12 cellular contexts compared by ENCODE assay signal in genomic region chr11:10777393-10777793, GRCh38. TPM values are rescaled to one million over a fixed set of nuclear protein-coding genes. Genes with fewer than 3 reads are reported as not detected.
DNase-seq lines count a peak whose midpoint lies in the region; ATAC-seq and TF ChIP-seq lines count a peak whose summit lies in the region.
"Had no signal": no experiment of that assay in that cellular context is flagged by ENCODE, and none has a peak within 500 bp of the region (broad histone marks: within the 10 kb centered on the region; RNA-seq: fewer than 3 reads in every experiment).

No MANE protein-coding gene starts in this region.

- no peak overlapping the region for H3K9ac ChIP-seq in muscle layer of colon (ENCODE audit: low read length)

- H3K27me3 ChIP-seq in heart left ventricle (no peaks in the 10 kb centered on the region), muscle layer of colon (ENCODE audit: control insufficient read depth in 1 of 2, insufficient read depth in 2 of 2, low read length in 2 of 2) (no peaks in the 10 kb centered on the region), suprapubic skin (no peaks in the 10 kb centered on the region)

- no peak for DNase-seq in heart left ventricle
- no peak for DNase-seq in left ventricle myocardium superior
- no peak for DNase-seq in activated naive CD8-positive, alpha-beta T cell treated with anti-CD3 and anti-CD28 coated beads for 36 hours
- no peak for DNase-seq in suprapubic skin (ENCODE audit: low spot score in 2 of 2)
- no peak for DNase-seq in dermis blood vessel endothelial cell
- no peak for DNase-seq in mesothelial cell of epicardium (ENCODE audit: low spot score in 2 of 2, unreplicated experiment in 2 of 2)
- no peak for DNase-seq in AG20443 (ENCODE audit: low spot score)
- DNase-seq: ACHN; activated CD4-positive, alpha-beta T cell treated with anti-CD3 and anti-CD28 coated beads, Interleukin-2, amount 50 U/mL, for 48 hours; NCI-H526 had no signal

- H3K27ac Mint-ChIP-seq in activated naive CD8-positive, alpha-beta T cell treated with anti-CD3 and anti-CD28 coated beads for 36 hours = peak overlapping the region; percentile 26
- H3K27ac Mint-ChIP-seq in mesothelial cell of epicardium = no peak overlapping the region

- TF ChIP-seq CTCF in heart left ventricle (IDR thresholded peaks at IDR 0.05) (no peak), suprapubic skin (IDR thresholded peaks at IDR 0.05) (no peak), mesothelial cell of epicardium (IDR thresholded peaks at IDR 0.05; ENCODE audit: unreplicated experiment) (no peak)

- ATAC-seq in heart left ventricle = no peak
- ATAC-seq in left ventricle myocardium superior = no peak

- H3K4me3 ChIP-seq in heart left ventricle (no peak overlapping the region), muscle layer of colon (ENCODE audit: low read depth in 1 of 2, low read length in 2 of 2) (no peak overlapping the region), suprapubic skin (no peak overlapping the region)
- H3K4me3 ChIP-seq: SK-N-MC had no signal

- intact Hi-C loops in heart left ventricle (cut with DNase I) (no loop called here), left ventricle myocardium superior (cut with micrococcal nuclease) (no loop called here)

- WGBS in heart left ventricle, 4 donors = 75 to 83% (median 79%) methylated on average over 3 of the region's 3 CpGs
- WGBS in suprapubic skin = 68% methylated on average over 3 of the region's 3 CpGs

- H3K27ac ChIP-seq in heart left ventricle (peak overlapping the region in 11 of 12 donors; percentile 56 to 87 (median 72)), muscle layer of colon (ENCODE audit: low read depth, low read length) (peak overlapping the region; percentile 1), suprapubic skin (peak overlapping the region; percentile 71)
- H3K27ac ChIP-seq: SK-N-MC had no signal

- no peak for TF ChIP-seq EP300 in suprapubic skin (IDR thresholded peaks at IDR 0.05)

- no peak overlapping the region for H3K4me3 Mint-ChIP-seq in activated naive CD8-positive, alpha-beta T cell treated with anti-CD3 and anti-CD28 coated beads for 36 hours
- H3K4me3 Mint-ChIP-seq in mesothelial cell of epicardium = no peak overlapping the region

- no peaks in the 10 kb centered on the region for H3K4me1 Mint-ChIP-seq in activated naive CD8-positive, alpha-beta T cell treated with anti-CD3 and anti-CD28 coated beads for 36 hours
- no peaks in the 10 kb centered on the region for H3K4me1 Mint-ChIP-seq in mesothelial cell of epicardium

- H3K36me3 Mint-ChIP-seq in activated naive CD8-positive, alpha-beta T cell treated with anti-CD3 and anti-CD28 coated beads for 36 hours = peaks cover 20% of the 10 kb centered on the region
- H3K36me3 Mint-ChIP-seq in mesothelial cell of epicardium = peaks cover 36% of the 10 kb centered on the region

- H3K36me3 ChIP-seq in heart left ventricle = peaks cover 3 to 52% (median 22%) of the 10 kb centered on the region in 9 donors
- H3K36me3 ChIP-seq in muscle layer of colon (ENCODE audit: insufficient read depth, low read length) = peaks cover 48% of the 10 kb centered on the region
- H3K36me3 ChIP-seq in suprapubic skin = peaks cover 72% of the 10 kb centered on the region

- H3K4me1 ChIP-seq in heart left ventricle (peaks cover 5 to 28% (median 17%) of the 10 kb centered on the region in 12 donors), muscle layer of colon (ENCODE audit: insufficient read depth, low read length) (no peaks in the 10 kb centered on the region), suprapubic skin (peaks cover 12% of the 10 kb centered on the region)

- no peaks in the 10 kb centered on the region for H3K9me3 Mint-ChIP-seq in activated naive CD8-positive, alpha-beta T cell treated with anti-CD3 and anti-CD28 coated beads for 36 hours
- no peaks in the 10 kb centered on the region for H3K9me3 Mint-ChIP-seq in mesothelial cell of epicardium

- no peaks in the 10 kb centered on the region for H3K9me3 ChIP-seq in heart left ventricle
- no peaks in the 10 kb centered on the region for H3K9me3 ChIP-seq in muscle layer of colon (ENCODE audit: low read length)
- no peaks in the 10 kb centered on the region for H3K9me3 ChIP-seq in suprapubic skin

- H3K27me3 Mint-ChIP-seq in activated naive CD8-positive, alpha-beta T cell treated with anti-CD3 and anti-CD28 coated beads for 36 hours = no peaks in the 10 kb centered on the region
- H3K27me3 Mint-ChIP-seq in mesothelial cell of epicardium (ENCODE audit: low read depth) = no peaks in the 10 kb centered on the region

- no peak for TF ChIP-seq POLR2A in heart left ventricle (IDR thresholded peaks at IDR 0.05)
- no peak for TF ChIP-seq POLR2A in suprapubic skin (IDR thresholded peaks at IDR 0.05)

RNA-seq across cellular contexts. Expression of gene CTR9, which starts 26.3 kb away (rescaled TPM):
- total RNA-seq in heart left ventricle (10 to 100 TPM; 14.7 to 28.4 (median 20.8) TPM), left ventricle myocardium superior (25.6 TPM), suprapubic skin (10 to 100 TPM; 28.6 to 34.1 (median 30.5) TPM), dermis blood vessel endothelial cell (35.4 and 48.3 TPM in 2 replicates), mesothelial cell of epicardium (33.2 to 38.3 TPM (median 34.5 TPM) in 3 replicates)
- polyA plus RNA-seq in heart left ventricle = 10 to 100 TPM in 1 of 2 donors, 1 to 10 TPM in 1; 9.4 to 18.3 TPM
- total RNA-seq in activated naive CD8-positive, alpha-beta T cell treated with anti-CD3 and anti-CD28 coated beads for 36 hours = 10 to 100 TPM; 50.6 TPM

RNA-seq across cellular contexts. Expression of gene EIF4G2, which starts 31.3 kb away (rescaled TPM):
- total RNA-seq in heart left ventricle (1,000 to 10,000 TPM in 1 of 9 donors, 100 to 1,000 TPM in 8; 473 to 1,111 (median 849) TPM), left ventricle myocardium superior (739 TPM), suprapubic skin (100 to 1,000 TPM; 439 to 593 (median 477) TPM), dermis blood vessel endothelial cell (646 and 1,063 TPM in 2 replicates), mesothelial cell of epicardium (1,220 to 1,246 TPM (median 1,239 TPM) in 3 replicates)
- polyA plus RNA-seq in heart left ventricle = 100 to 1,000 TPM; 142 to 428 TPM
- total RNA-seq in activated naive CD8-positive, alpha-beta T cell treated with anti-CD3 and anti-CD28 coated beads for 36 hours = 1,000 to 10,000 TPM; 1,373 to 1,478 TPM

Comparison
In these comparisons a context has a peak if more than half of its experiments do, and no peak if none do; other contexts are left out.
1. H3K27ac ChIP-seq: peak in every context shown above with its lines; median percentile 72 in heart left ventricle; 71 in suprapubic skin; 1 in muscle layer of colon.